In the genomic region with DNA sequence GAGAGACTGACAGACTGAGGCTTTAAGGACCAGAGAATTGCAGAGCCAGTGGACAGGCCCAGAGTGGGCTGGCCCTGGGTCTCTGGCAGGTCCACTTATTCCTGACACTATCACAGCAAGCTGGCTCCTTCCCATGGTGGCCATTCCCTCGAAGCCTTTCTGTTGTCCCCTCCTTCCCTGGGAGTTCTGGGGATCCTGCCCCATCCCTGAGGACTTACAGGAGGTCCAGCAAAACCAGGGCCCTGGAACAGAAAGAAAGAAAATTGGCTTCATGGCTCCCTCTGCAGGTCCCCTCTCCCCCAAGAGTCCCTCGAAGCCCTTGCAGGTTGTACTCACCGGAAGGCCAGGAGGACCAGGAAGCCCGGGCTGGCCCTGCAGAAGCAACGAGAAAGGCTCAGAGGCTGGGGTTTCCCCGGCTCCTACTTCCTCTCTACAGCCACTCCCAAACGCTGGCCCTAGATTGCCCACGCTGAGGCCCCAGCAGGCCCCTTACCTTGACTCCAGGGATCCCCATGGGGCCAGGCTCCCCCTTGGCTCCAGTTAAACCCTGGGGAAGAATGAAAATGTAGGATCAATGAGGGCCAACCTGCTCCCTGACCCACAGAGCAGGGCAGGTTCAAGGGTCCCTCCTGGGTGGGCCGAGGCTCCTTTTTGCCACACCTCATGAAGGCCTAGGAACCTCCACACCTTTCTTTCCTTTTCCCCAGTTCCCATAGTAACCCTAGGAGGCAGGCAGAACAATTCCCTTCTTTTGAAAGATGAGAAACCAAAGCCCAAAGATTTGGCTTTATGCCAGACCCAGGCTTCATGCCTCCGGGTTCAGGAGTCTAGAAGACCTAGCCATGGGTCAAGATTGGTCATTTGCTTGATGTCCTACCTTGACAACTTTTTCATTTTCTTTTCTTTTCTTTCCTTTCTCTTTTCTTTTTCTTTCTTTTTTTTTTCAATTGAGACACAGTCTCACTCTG, we compare ENCODE assay signal across 8 cellular contexts. TPM values are rescaled to one million over a fixed set of nuclear protein-coding genes. Genes with fewer than 3 reads are reported as not detected.
DNase-seq lines count a peak whose midpoint lies in the region; ATAC-seq and TF ChIP-seq lines count a peak whose summit lies in the region.

No MANE protein-coding gene starts in this region.

- CTCF ChIA-PET in activated CD4-positive, alpha-beta memory T cell treated with anti-CD3 and anti-CD28 coated beads for 36 hours (lab: Charles Lee): interaction anchor here (4.3 to 6.6 kb wide), 2 partner anchors 160 to 169 kb away, joined by 28 to 82 read pairs; no protein-coding TSS in a partner anchor

- intact Hi-C loops in natural killer cell (cut with micrococcal nuclease): no loop called here
- intact Hi-C loops in activated CD4-positive, alpha-beta memory T cell treated with anti-CD3 and anti-CD28 coated beads for 36 hours (cut with micrococcal nuclease): no loop called here

- H3K27me3 ChIP-seq in MG63: no peaks in the 10 kb centered on the region

- DNase-seq in natural killer cell treated with Interleukin-12 subunit alpha and Interleukin-12 subunit beta and Interleukin-15 and Interleukin-18, amount 100 ng/mL, for 72 hours (ENCODE audit: low spot score): no peak
- no peak for DNase-seq in natural killer cell
- DNase-seq in activated CD4-positive, alpha-beta memory T cell treated with anti-CD3 and anti-CD28 coated beads for 36 hours: peak; percentile 68
- DNase-seq in stimulated activated effector memory CD8-positive, alpha-beta T cell treated with anti-CD3 and anti-CD28 coated beads, Interleukin-12 subunit alpha, Interleukin-12 subunit beta, amount 100 ng/mL, for 72 hours (ENCODE audit: low spot score in 2 of 2): peak in 1 of 2 donors; percentile 51
- DNase-seq in MG63: no peak

- no peaks in the 10 kb centered on the region for H3K9me3 Mint-ChIP-seq in natural killer cell treated with Interleukin-12 subunit alpha and Interleukin-12 subunit beta and Interleukin-15 and Interleukin-18, amount 100 ng/mL, for 72 hours
- no peaks in the 10 kb centered on the region for H3K9me3 Mint-ChIP-seq in natural killer cell
- no peaks in the 10 kb centered on the region for H3K9me3 Mint-ChIP-seq in activated CD4-positive, alpha-beta memory T cell treated with anti-CD3 and anti-CD28 coated beads for 36 hours
- H3K9me3 Mint-ChIP-seq in stimulated activated effector memory CD8-positive, alpha-beta T cell treated with anti-CD3 and anti-CD28 coated beads, Interleukin-12 subunit alpha, Interleukin-12 subunit beta, amount 100 ng/mL, for 72 hours: no peaks in the 10 kb centered on the region

- no peak for TF ChIP-seq RAD21 in Ishikawa (IDR thresholded peaks at IDR 0.05; ENCODE audit: low read depth)

- ATAC-seq in natural killer cell treated with Interleukin-12 subunit alpha and Interleukin-12 subunit beta and Interleukin-15 and Interleukin-18, amount 100 ng/mL, for 72 hours: peak in 1 of 2 donors; percentile 45
- no peak for ATAC-seq in natural killer cell
- no peak for ATAC-seq in stimulated activated effector memory CD8-positive, alpha-beta T cell treated with anti-CD3 and anti-CD28 coated beads, Interleukin-12 subunit alpha, Interleukin-12 subunit beta, amount 100 ng/mL, for 72 hours
- no peak for ATAC-seq in HG03565 (IDR thresholded peaks at IDR 0.05; ENCODE audit: unreplicated experiment)
- no peak for ATAC-seq in GM19467 (IDR thresholded peaks at IDR 0.05; ENCODE audit: unreplicated experiment)

- H3K4me3 Mint-ChIP-seq in natural killer cell treated with Interleukin-12 subunit alpha and Interleukin-12 subunit beta and Interleukin-15 and Interleukin-18, amount 100 ng/mL, for 72 hours: peak overlapping the region; percentile 39
- H3K4me3 Mint-ChIP-seq in natural killer cell: no peak overlapping the region
- H3K4me3 Mint-ChIP-seq in activated CD4-positive, alpha-beta memory T cell treated with anti-CD3 and anti-CD28 coated beads for 36 hours: peak overlapping the region; percentile 52
- H3K4me3 Mint-ChIP-seq in stimulated activated effector memory CD8-positive, alpha-beta T cell treated with anti-CD3 and anti-CD28 coated beads, Interleukin-12 subunit alpha, Interleukin-12 subunit beta, amount 100 ng/mL, for 72 hours: peak overlapping the region; percentile 38

- POLR2A ChIA-PET in activated CD4-positive, alpha-beta memory T cell treated with anti-CD3 and anti-CD28 coated beads for 36 hours (lab: Charles Lee): no interaction called here

- no peaks in the 10 kb centered on the region for H3K9me3 ChIP-seq in MG63

- H3K4me3 ChIP-seq in MG63: no peak overlapping the region

- H3K27ac Mint-ChIP-seq in natural killer cell treated with Interleukin-12 subunit alpha and Interleukin-12 subunit beta and Interleukin-15 and Interleukin-18, amount 100 ng/mL, for 72 hours: peak overlapping the region; percentile 66 to 67
- H3K27ac Mint-ChIP-seq in natural killer cell: no peak overlapping the region
- peak overlapping the region; percentile 25 for H3K27ac Mint-ChIP-seq in activated CD4-positive, alpha-beta memory T cell treated with anti-CD3 and anti-CD28 coated beads for 36 hours
- H3K27ac Mint-ChIP-seq in stimulated activated effector memory CD8-positive, alpha-beta T cell treated with anti-CD3 and anti-CD28 coated beads, Interleukin-12 subunit alpha, Interleukin-12 subunit beta, amount 100 ng/mL, for 72 hours: peak overlapping the region; percentile 85

- no peaks in the 10 kb centered on the region for H3K36me3 Mint-ChIP-seq in natural killer cell treated with Interleukin-12 subunit alpha and Interleukin-12 subunit beta and Interleukin-15 and Interleukin-18, amount 100 ng/mL, for 72 hours
- H3K36me3 Mint-ChIP-seq in natural killer cell: no peaks in the 10 kb centered on the region
- no peaks in the 10 kb centered on the region for H3K36me3 Mint-ChIP-seq in activated CD4-positive, alpha-beta memory T cell treated with anti-CD3 and anti-CD28 coated beads for 36 hours
- no peaks in the 10 kb centered on the region for H3K36me3 Mint-ChIP-seq in stimulated activated effector memory CD8-positive, alpha-beta T cell treated with anti-CD3 and anti-CD28 coated beads, Interleukin-12 subunit alpha, Interleukin-12 subunit beta, amount 100 ng/mL, for 72 hours

- H3K27me3 Mint-ChIP-seq in natural killer cell treated with Interleukin-12 subunit alpha and Interleukin-12 subunit beta and Interleukin-15 and Interleukin-18, amount 100 ng/mL, for 72 hours: peaks cover 3 to 6% of the 10 kb centered on the region in 2 donors
- H3K27me3 Mint-ChIP-seq in natural killer cell (ENCODE audit: low read depth in 2 of 2): peaks cover 3 to 10% of the 10 kb centered on the region in 2 donors
- peaks cover 3% of the 10 kb centered on the region for H3K27me3 Mint-ChIP-seq in activated CD4-positive, alpha-beta memory T cell treated with anti-CD3 and anti-CD28 coated beads for 36 hours

- no peak for TF ChIP-seq CTCF in natural killer cell (IDR thresholded peaks at IDR 0.05)

- TF ChIP-seq EP300 in Ishikawa (IDR thresholded peaks at IDR 0.05; ENCODE audit: borderline replicate concordance): no peak

- no peaks in the 10 kb centered on the region for H3K36me3 ChIP-seq in MG63

- H3K4me1 Mint-ChIP-seq in natural killer cell treated with Interleukin-12 subunit alpha and Interleukin-12 subunit beta and Interleukin-15 and Interleukin-18, amount 100 ng/mL, for 72 hours (ENCODE audit: low read depth in 2 of 2): peaks cover 10 to 11% of the 10 kb centered on the region in 2 donors
- peaks cover 22 to 27% of the 10 kb centered on the region in 2 donors for H3K4me1 Mint-ChIP-seq in natural killer cell
- H3K4me1 Mint-ChIP-seq in activated CD4-positive, alpha-beta memory T cell treated with anti-CD3 and anti-CD28 coated beads for 36 hours (ENCODE audit: low read depth): peaks cover 32% of the 10 kb centered on the region
- peaks cover 26% of the 10 kb centered on the region for H3K4me1 Mint-ChIP-seq in stimulated activated effector memory CD8-positive, alpha-beta T cell treated with anti-CD3 and anti-CD28 coated beads, Interleukin-12 subunit alpha, Interleukin-12 subunit beta, amount 100 ng/mL, for 72 hours

TF ChIP-seq in Ishikawa, 13 proteins besides CTCF, POLR2A, EP300 and RAD21 (continues in another document):
- TF ChIP-seq TEAD4 (IDR thresholded peaks at IDR 0.05): no peak
- TF ChIP-seq EGR1 (IDR thresholded peaks at IDR 0.05): no peak
- no peak for TF ChIP-seq CREB1 (IDR thresholded peaks at IDR 0.05; ENCODE audit: low read depth)
- TF ChIP-seq TAF1 (IDR thresholded peaks at IDR 0.05; ENCODE audit: low read depth): no peak
- TF ChIP-seq ZBTB7A (IDR thresholded peaks at IDR 0.05; ENCODE audit: low read depth): peak; percentile 47; the same call in 1 of the 2 replicates
- no peak for TF ChIP-seq CEBPB (IDR thresholded peaks at IDR 0.05)
- TF ChIP-seq, protein P1, sequence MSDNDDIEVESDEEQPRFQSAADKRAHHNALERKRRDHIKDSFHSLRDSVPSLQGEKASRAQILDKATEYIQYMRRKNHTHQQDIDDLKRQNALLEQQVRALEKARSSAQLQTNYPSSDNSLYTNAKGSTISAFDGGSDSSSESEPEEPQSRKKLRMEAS (IDR thresholded peaks at IDR 0.05): peak; percentile 32; the same call in 1 of the 2 replicates
- no peak for TF ChIP-seq FOXM1 (IDR thresholded peaks at IDR 0.05; ENCODE audit: borderline replicate concordance, low read depth)

RNA-seq across cellular contexts. Expression of gene COL9A2, which starts 4.6 kb away (rescaled TPM):
- total RNA-seq in natural killer cell treated with Interleukin-12 subunit alpha and Interleukin-12 subunit beta and Interleukin-15 and Interleukin-18, amount 100 ng/mL, for 72 hours: 1 to 10 TPM; 5.4 to 7.3 TPM
- 1 to 10 TPM; 2.4 to 2.6 (median 2.5) TPM for total RNA-seq in natural killer cell
- total RNA-seq in activated CD4-positive, alpha-beta memory T cell treated with anti-CD3 and anti-CD28 coated beads for 36 hours: 10 to 100 TPM; 11.7 to 13.1 TPM
- 2.0 TPM in 1 of 2 replicates, not detected in the other for total RNA-seq in MG63 (2014; rRNA removed; shearing (Covaris generic); ENCODE audit: low replicate concordance)

RNA-seq across cellular contexts. Expression of gene ZMPSTE24, which starts 54.5 kb away (rescaled TPM):
- 10 to 100 TPM; 36.9 to 38.5 TPM for total RNA-seq in natural killer cell treated with Interleukin-12 subunit alpha and Interleukin-12 subunit beta and Interleukin-15 and Interleukin-18, amount 100 ng/mL, for 72 hours
- total RNA-seq in natural killer cell: 10 to 100 TPM; 15.3 to 19.5 (median 19.3) TPM
- total RNA-seq in activated CD4-positive, alpha-beta memory T cell treated with anti-CD3 and anti-CD28 coated beads for 36 hours: 10 to 100 TPM; 29.5 to 30.5 TPM
- 36.7 and 52.8 TPM in 2 replicates for total RNA-seq in MG63 (2014; rRNA removed; shearing (Covaris generic); ENCODE audit: low replicate concordance)

Comparison
In these comparisons a context has a peak if more than half of its experiments do, and no peak if none do; other contexts are left out.
1. H3K27ac Mint-ChIP-seq: peak in natural killer cell treated with Interleukin-12 subunit alpha and Interleukin-12 subunit beta and Interleukin-15 and Interleukin-18, amount 100 ng/mL, for 72 hours (2 of 2), activated CD4-positive, alpha-beta memory T cell treated with anti-CD3 and anti-CD28 coated beads for 36 hours (single experiment) and stimulated activated effector memory CD8-positive, alpha-beta T cell treated with anti-CD3 and anti-CD28 coated beads, Interleukin-12 subunit alpha, Interleukin-12 subunit beta, amount 100 ng/mL, for 72 hours (single experiment); none in natural killer cell (0 of 2).